13 cellular contexts compared by ENCODE assay signal in the genomic region with DNA sequence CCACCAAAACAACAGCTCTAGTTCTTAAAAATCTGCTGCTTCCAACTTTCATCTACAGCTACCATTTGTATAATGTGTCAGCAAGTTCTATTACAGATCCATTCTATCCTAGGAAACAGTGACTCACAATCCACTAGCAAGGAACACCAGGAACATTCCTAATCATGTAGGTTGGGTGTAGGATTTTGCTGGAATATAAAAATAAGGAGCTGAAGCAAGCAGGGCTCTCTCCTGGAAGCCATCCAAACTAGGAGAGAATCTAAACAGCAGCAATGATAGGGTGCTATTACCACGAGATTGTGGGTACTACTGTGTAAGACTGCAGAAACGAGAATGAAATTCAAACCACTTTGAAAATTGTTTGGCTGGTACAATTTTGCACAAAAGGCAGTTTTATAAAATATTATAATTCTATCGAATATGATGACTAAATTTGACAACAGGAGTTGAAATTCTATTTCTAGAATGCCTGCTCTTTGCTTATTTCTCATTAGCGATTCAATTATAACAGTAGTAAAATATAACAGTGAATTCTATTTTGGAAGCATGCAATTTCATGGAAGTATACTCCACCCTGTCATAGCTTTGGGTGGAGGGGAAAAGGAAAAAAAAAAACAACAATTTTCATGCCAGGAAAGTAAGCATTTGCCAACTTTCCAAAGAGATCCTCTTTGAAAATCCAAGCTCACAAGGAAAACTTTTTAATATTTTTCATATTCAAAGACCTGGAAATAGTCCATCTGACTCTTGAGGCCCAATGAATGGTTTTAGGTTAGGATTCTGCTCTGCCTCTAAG.
A peak's percentile ranks its signal among the peaks of the same experiment; 100 is the strongest.
DNase-seq lines count a peak whose midpoint lies in the region; ATAC-seq and TF ChIP-seq lines count a peak whose summit lies in the region.
"Had no signal": no experiment of that assay in that cellular context is flagged by ENCODE, and none has a peak within 500 bp of the region (broad histone marks: within the 10 kb centered on the region; RNA-seq: fewer than 3 reads in every experiment).

No MANE protein-coding gene starts in this region.

- peak overlapping the region; percentile 48 for H3K4me2 ChIP-seq in smooth muscle cell

- H3K36me3 ChIP-seq in ascending aorta = no peaks in the 10 kb centered on the region
- H3K36me3 ChIP-seq in gastroesophageal sphincter = peaks cover 0 to 6% of the 10 kb centered on the region in 2 donors
- no peaks in the 10 kb centered on the region for H3K36me3 ChIP-seq in smooth muscle cell (ENCODE audit: low read depth)
- H3K36me3 ChIP-seq: Peyer's patch, WERI-Rb-1 had no signal

- H4K20me1 ChIP-seq in smooth muscle cell (ENCODE audit: low read depth) = peaks cover 30% of the 10 kb centered on the region

- H3K27ac ChIP-seq in ascending aorta (peak overlapping the region; percentile 60 to 70), gastroesophageal sphincter (peak overlapping the region; percentile 33 to 70 (median 46)), smooth muscle cell (ENCODE audit: low read depth) (peak overlapping the region; percentile 47)
- H3K27ac ChIP-seq: 22Rv1, WERI-Rb-1 had no signal

- DNase-seq in DMS 273 (lab: John Stamatoyannopoulos, UW; ENCODE audit: unreplicated experiment) (peak; percentile 33), DMS 273 treated with DMSO at 0.1 percent for 48 hours (lab: John Stamatoyannopoulos, UW) (no peak), ascending aorta (ENCODE audit: low spot score in 2 of 2) (no peak), smooth muscle cell (lab: John Stamatoyannopoulos, UW; ENCODE audit: unreplicated experiment) (no peak), NCI-H128 (lab: John Stamatoyannopoulos, UW; ENCODE audit: unreplicated experiment) (no peak), NCI-H2196 (lab: John Stamatoyannopoulos, UW; ENCODE audit: unreplicated experiment) (no peak)
- no peak for DNase-seq in stimulated activated naive CD4-positive, alpha-beta T cell (lab: John Stamatoyannopoulos, UW)
- DNase-seq: DMS79 treated with DMSO at 0.1 percent for 48 hours, NCI-H187 treated with DMSO at 0.1 percent for 48 hours, Peyer's patch, WERI-Rb-1 had no signal

- 11 to 13% methylated on average over 4 of the region's 4 CpGs for WGBS in gastroesophageal sphincter (ENCODE audit: low coverage in 1 of 2), 2 donors
- WGBS in smooth muscle cell (ENCODE audit: low lambda C conversion rate) = 72% methylated on average over 4 of the region's 4 CpGs

- TF ChIP-seq POLR2A in gastroesophageal sphincter (IDR thresholded peaks at IDR 0.05) = no peak

- H2AFZ ChIP-seq in smooth muscle cell (ENCODE audit: low read depth) = no peak overlapping the region

- TF ChIP-seq CTCF in ascending aorta (IDR thresholded peaks at IDR 0.05) (no peak), gastroesophageal sphincter (IDR thresholded peaks at IDR 0.05) (no peak), smooth muscle cell (IDR thresholded peaks at IDR 0.05; ENCODE audit: borderline replicate concordance, insufficient read depth, poor library complexity, severe bottlenecking) (no peak)

- peaks cover 4 to 34% of the 10 kb centered on the region in 2 donors for H3K4me1 ChIP-seq in ascending aorta
- H3K4me1 ChIP-seq in gastroesophageal sphincter = peaks cover 17 to 59% (median 23%) of the 10 kb centered on the region in 3 donors
- H3K4me1 ChIP-seq in smooth muscle cell (ENCODE audit: low read depth) = peaks cover 16% of the 10 kb centered on the region
- H3K4me1 ChIP-seq: Peyer's patch had no signal

- H3K27me3 ChIP-seq in ascending aorta (no peaks in the 10 kb centered on the region), gastroesophageal sphincter (no peaks in the 10 kb centered on the region), smooth muscle cell (ENCODE audit: low read depth) (no peaks in the 10 kb centered on the region)
- H3K27me3 ChIP-seq: Peyer's patch had no signal

- H3F3A ChIP-seq in smooth muscle cell (ENCODE audit: low read depth) = no peaks in the 10 kb centered on the region

- intact Hi-C loops in ascending aorta (cut with DNase I) = loop anchor here (2.0 kb wide), 1 partner anchor 134 kb away; a partner anchor contains a TSS

- H3K9ac ChIP-seq in smooth muscle cell (ENCODE audit: low read depth) = no peak overlapping the region

- H3K4me3 ChIP-seq in ascending aorta = no peak overlapping the region
- H3K4me3 ChIP-seq in gastroesophageal sphincter = no peak overlapping the region
- H3K4me3 ChIP-seq in smooth muscle cell = no peak overlapping the region
- H3K4me3 ChIP-seq: Peyer's patch had no signal

- H3K79me2 ChIP-seq in smooth muscle cell (ENCODE audit: low read depth) = peaks cover 27% of the 10 kb centered on the region

- TF ChIP-seq EP300 in gastroesophageal sphincter (IDR thresholded peaks at IDR 0.05) = no peak

- ATAC-seq in gastroesophageal sphincter = no peak

- H3K9me3 ChIP-seq in ascending aorta (no peaks in the 10 kb centered on the region), gastroesophageal sphincter (no peaks in the 10 kb centered on the region), smooth muscle cell (replicated peaks; ENCODE audit: low read depth) (no peaks in the 10 kb centered on the region)
- H3K9me3 ChIP-seq: Peyer's patch had no signal
